Comparison of ENCODE assay signal across 15 cellular contexts in the genomic region with DNA sequence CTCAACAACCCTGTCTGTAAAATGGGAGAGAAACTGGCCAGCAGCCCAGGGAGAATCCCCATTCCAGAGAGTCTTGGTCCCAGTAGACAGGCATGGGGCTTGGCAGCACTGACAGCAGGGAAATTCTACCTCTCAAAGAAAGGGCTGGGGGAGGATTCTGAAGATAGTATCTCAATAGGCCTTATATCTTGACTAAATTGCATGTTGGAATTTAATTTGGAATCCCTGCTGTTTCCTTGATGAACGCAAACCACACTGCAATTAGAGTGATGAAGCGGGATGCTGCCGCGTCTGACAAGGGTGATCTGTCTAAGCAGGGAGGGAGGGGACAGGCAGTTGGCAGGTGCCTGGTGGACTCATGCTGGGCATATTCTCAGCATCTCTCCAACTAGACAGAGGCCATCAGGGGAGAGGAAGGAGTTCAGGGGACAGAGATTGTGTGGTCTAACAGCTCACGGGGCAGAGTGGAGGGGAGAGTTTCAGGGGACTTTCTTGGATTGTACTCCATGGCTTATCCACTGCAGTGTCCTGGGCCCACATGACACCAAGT. TPM values are rescaled to one million over a fixed set of nuclear protein-coding genes. Genes with fewer than 3 reads are reported as not detected.
A peak's percentile ranks its signal among the peaks of the same experiment; 100 is the strongest.
DNase-seq lines count a peak whose midpoint lies in the region; ATAC-seq and TF ChIP-seq lines count a peak whose summit lies in the region.
"Had no signal": no experiment of that assay in that cellular context is flagged by ENCODE, and none has a peak within 500 bp of the region (broad histone marks: within the 10 kb centered on the region; RNA-seq: fewer than 3 reads in every experiment).

No MANE protein-coding gene starts in this region.

- H3K79me2 ChIP-seq in mammary epithelial cell (ENCODE audit: insufficient read depth, low read length) = no peaks in the 10 kb centered on the region

- no peaks in the 10 kb centered on the region for H3K9me3 ChIP-seq in mammary epithelial cell (replicated peaks; ENCODE audit: insufficient read depth, low read length)

- no peaks in the 10 kb centered on the region for H3K36me3 ChIP-seq in mammary epithelial cell (ENCODE audit: insufficient read depth, low read length)

- dilution Hi-C loops in mammary epithelial cell (cut with HindIII; ENCODE audit: low sequenced_read_pairs) = no loop called here

- H3K27ac ChIP-seq in cingulate gyrus (ENCODE audit: low read depth, low read length) (peak overlapping the region; percentile 20), mammary epithelial cell (ENCODE audit: insufficient read depth, low read depth, low read length) (no peak overlapping the region)
- H3K27ac ChIP-seq: 22Rv1, PC-9, SJCRH30 had no signal

- no peak for TF ChIP-seq CTCF in mammary epithelial cell (conservative IDR thresholded peaks at IDR 0.05 in 1 of 2, IDR thresholded peaks at IDR 0.05 in 1 of 2; ENCODE audit: extremely low read depth in 1 of 2, insufficient read depth in 1 of 2, low read depth in 1 of 2, low read length in 2 of 2)

- WGBS in mammary epithelial cell (ENCODE audit: low coverage, missing lambda C conversion rate) = 98% methylated on average over 5 of the region's 5 CpGs

- H3K9ac ChIP-seq in mammary epithelial cell (ENCODE audit: insufficient read depth, low read length) = no peak overlapping the region

- no peak overlapping the region for H3K4me3 ChIP-seq in mammary epithelial cell (replicated peaks in 1 of 3; ENCODE audit: insufficient read depth in 1 of 3, low read depth in 2 of 3, low read length in 3 of 3)
- H3K4me3 ChIP-seq: PC-9, SJCRH30 had no signal

- no peak overlapping the region for H2AFZ ChIP-seq in mammary epithelial cell (ENCODE audit: low read depth, low read length)
- H2AFZ ChIP-seq: PC-9 had no signal

- CTCF ChIA-PET in mammary epithelial cell (lab: Charles Lee; ENCODE audit: low non-redundant PET) = interaction anchor here (0.6 kb wide), 1 partner anchor 48 kb away, joined by 8 read pairs; no protein-coding TSS in a partner anchor

- no peak for ATAC-seq in HG03039 (IDR thresholded peaks at IDR 0.05; ENCODE audit: unreplicated experiment)

- BruUV-seq in mammary epithelial cell (replicated peaks; lab: Mats Ljungman, UMichigan) = no TSS peak

- peak; percentile 26 for DNase-seq in DMS 273 (lab: John Stamatoyannopoulos, UW; ENCODE audit: unreplicated experiment)
- DNase-seq in DMS 273 treated with DMSO at 0.1 percent for 48 hours (lab: John Stamatoyannopoulos, UW) = no peak
- peak; percentile 92 for DNase-seq in COR-L47 (lab: John Stamatoyannopoulos, UW)
- peak; percentile 46 for DNase-seq in NCI-H345 (lab: John Stamatoyannopoulos, UW)
- no peak for DNase-seq in mammary epithelial cell
- DNase-seq in anterior cingulate cortex (lab: John Stamatoyannopoulos, UW) = no peak
- DNase-seq: CD4-positive, alpha-beta memory T cell; GF-D8; HCEC 1CT; NCI-H526; PC-9; SJCRH30 had no signal

- H3K4me1 ChIP-seq in mammary epithelial cell (ENCODE audit: insufficient read depth, low read length) = no peaks in the 10 kb centered on the region
- H3K4me1 ChIP-seq: SJCRH30 had no signal

- no peaks in the 10 kb centered on the region for H3K27me3 ChIP-seq in mammary epithelial cell (ENCODE audit: insufficient read depth, low read length)
- H3K27me3 ChIP-seq: SJCRH30 had no signal

- intact Hi-C loops in mammary epithelial cell (cut with micrococcal nuclease) = no loop called here

- no peaks in the 10 kb centered on the region for H4K20me1 ChIP-seq in mammary epithelial cell (ENCODE audit: insufficient read depth, low read length)

- no peak overlapping the region for H3K4me2 ChIP-seq in mammary epithelial cell (ENCODE audit: insufficient read depth, low read depth, low read length)
- H3K4me2 ChIP-seq: PC-9 had no signal

- in situ Hi-C loops in mammary epithelial cell (cut with MboI; ENCODE audit: low sequenced_read_pairs in 2 of 2) = no loop called here

RNA-seq across cellular contexts. Expression of a gene that starts 48.4 kb away (rescaled TPM):
- total RNA-seq in mammary epithelial cell = 10 to 100 TPM; 30.7 to 46.5 TPM
- 51.7 TPM for polyA plus RNA-seq in mammary epithelial cell
- 27.2 TPM for polyA minus RNA-seq in mammary epithelial cell

RNA-seq across cellular contexts. Expression of a gene that starts 55.3 kb away (rescaled TPM):
- total RNA-seq in mammary epithelial cell = 1 to 10 TPM; 6.8 to 7.3 TPM
- polyA plus RNA-seq in mammary epithelial cell = 13.5 TPM
- polyA minus RNA-seq in mammary epithelial cell = 46.9 TPM

Comparison
In these comparisons a context has a peak if more than half of its experiments do, and no peak if none do; other contexts are left out.
1. DNase-seq: peak in DMS 273 (single experiment), COR-L47 (single experiment) and NCI-H345 (single experiment); none in DMS 273 treated with DMSO at 0.1 percent for 48 hours (single experiment), mammary epithelial cell (single experiment) and anterior cingulate cortex (0 of 58).